In the genomic region with DNA sequence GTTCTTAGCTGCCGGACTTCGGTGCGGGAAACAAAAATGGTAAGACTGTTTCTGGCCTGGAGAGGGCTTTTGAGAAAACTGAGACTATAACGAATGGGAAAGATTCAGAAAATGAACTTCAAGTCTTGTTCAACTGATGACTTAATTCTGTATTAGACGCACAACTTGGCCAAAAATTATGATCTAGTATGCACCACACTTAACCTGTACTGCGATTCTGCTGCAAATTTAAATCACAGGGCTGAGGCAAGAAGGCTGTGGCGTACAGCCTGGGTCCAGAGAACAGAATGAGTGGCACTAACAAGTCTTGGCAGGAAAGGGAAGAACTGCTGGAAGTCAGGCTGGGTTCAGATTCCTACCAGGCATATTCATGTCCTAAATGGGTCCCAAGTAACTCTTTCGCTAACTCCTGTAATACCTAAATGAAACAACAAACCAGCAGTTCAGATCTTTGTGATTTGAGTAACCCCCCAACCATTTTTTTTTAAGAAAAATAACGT, we compare ENCODE assay signal across 10 cellular contexts. TPM values are rescaled to one million over a fixed set of nuclear protein-coding genes. Genes with fewer than 3 reads are reported as not detected.
DNase-seq lines count a peak whose midpoint lies in the region; ATAC-seq, FAIRE-seq and TF ChIP-seq lines count a peak whose summit lies in the region.
"Had no signal": no experiment of that assay in that cellular context is flagged by ENCODE, and none has a peak within 500 bp of the region (broad histone marks: within the 10 kb centered on the region; RNA-seq: fewer than 3 reads in every experiment).

No MANE protein-coding gene starts in this region.

- no peak overlapping the region for H3K4me3 ChIP-seq in astrocyte (ENCODE audit: insufficient read depth, low read depth, low read length)
- peak overlapping the region; percentile 69 for H3K4me3 ChIP-seq in iPS-18a (ENCODE audit: low read length)

- no peak for ATAC-seq in stimulated activated naive B cell treated with anti-CD40 and anti-IgM and Interleukin-4, amounts not matched to agents 10 μg/mL and 1 μg/mL and 100 μg/mL, for 72 hours (replicated peaks)

- H3K27ac ChIP-seq in astrocyte (ENCODE audit: low read depth, low read length) (no peak overlapping the region), iPS-18a (ENCODE audit: low read length) (no peak overlapping the region)

- DNase-seq in T-helper 1 cell: no peak
- no peak for DNase-seq in astrocyte (ENCODE audit: low read depth)
- no peak for DNase-seq in stimulated activated naive B cell treated with anti-CD40 and anti-IgM and Interleukin-4, amounts not matched to agents 10 μg/mL and 1 μg/mL and 100 μg/mL, for 72 hours
- DNase-seq in NCI-H2107 (lab: John Stamatoyannopoulos, UW): no peak
- no peak for DNase-seq in NCI-H526 (lab: John Stamatoyannopoulos, UW)
- no peak for DNase-seq in NCI-H446 treated with DMSO at 0.1 percent for 48 hours (lab: John Stamatoyannopoulos, UW)
- DNase-seq: 8988T, NCI-H2081 treated with DMSO at 0.1 percent for 48 hours had no signal

- peak overlapping the region; percentile 77 for H3K4me3 Mint-ChIP-seq in T-helper 1 cell treated with Interleukin-12 subunit alpha and Interleukin-12 subunit beta and Interleukin-4 antibody, amounts not matched to agents 30 μg/mL and 1 μg/mL, for 36 hours
- H3K4me3 Mint-ChIP-seq in astrocyte (ENCODE audit: unreplicated experiment): peak overlapping the region; percentile 77
- H3K4me3 Mint-ChIP-seq in stimulated activated naive B cell treated with anti-CD40 and anti-IgM and Interleukin-4, amounts not matched to agents 10 μg/mL and 1 μg/mL and 100 μg/mL, for 72 hours: peak overlapping the region; percentile 77

- H3K79me2 ChIP-seq in astrocyte (ENCODE audit: insufficient read depth, low read length): no peaks in the 10 kb centered on the region

- peaks cover 3% of the 10 kb centered on the region for H3K4me1 Mint-ChIP-seq in T-helper 1 cell treated with Interleukin-12 subunit alpha and Interleukin-12 subunit beta and Interleukin-4 antibody, amounts not matched to agents 30 μg/mL and 1 μg/mL, for 36 hours (ENCODE audit: low read depth)
- H3K4me1 Mint-ChIP-seq in astrocyte (ENCODE audit: low read depth, unreplicated experiment): no peaks in the 10 kb centered on the region
- peaks cover 5 to 28% of the 10 kb centered on the region in 2 donors for H3K4me1 Mint-ChIP-seq in stimulated activated naive B cell treated with anti-CD40 and anti-IgM and Interleukin-4, amounts not matched to agents 10 μg/mL and 1 μg/mL and 100 μg/mL, for 72 hours

- peaks cover 21% of the 10 kb centered on the region for H3K9me3 Mint-ChIP-seq in T-helper 1 cell treated with Interleukin-12 subunit alpha and Interleukin-12 subunit beta and Interleukin-4 antibody, amounts not matched to agents 30 μg/mL and 1 μg/mL, for 36 hours
- peaks cover 7% of the 10 kb centered on the region for H3K9me3 Mint-ChIP-seq in astrocyte (ENCODE audit: unreplicated experiment)
- peaks cover 16 to 20% of the 10 kb centered on the region in 2 donors for H3K9me3 Mint-ChIP-seq in stimulated activated naive B cell treated with anti-CD40 and anti-IgM and Interleukin-4, amounts not matched to agents 10 μg/mL and 1 μg/mL and 100 μg/mL, for 72 hours

- H3K9me3 ChIP-seq in astrocyte (ENCODE audit: insufficient read depth, low read depth, low read length) (no peaks in the 10 kb centered on the region), iPS-18a (ENCODE audit: control insufficient read depth, low read depth, low read length) (peaks cover 11% of the 10 kb centered on the region)

- no peak for FAIRE-seq in astrocyte (lab: Jason Lieb, UNC)

- no peaks in the 10 kb centered on the region for H3K4me1 ChIP-seq in astrocyte (ENCODE audit: insufficient read depth, low read length)
- peaks cover 15% of the 10 kb centered on the region for H3K4me1 ChIP-seq in iPS-18a (ENCODE audit: control insufficient read depth, low read depth, low read length)

- H4K20me1 ChIP-seq in astrocyte (ENCODE audit: insufficient read depth, low read length): peaks cover 4% of the 10 kb centered on the region

- peaks cover 39% of the 10 kb centered on the region for H3K27me3 ChIP-seq in astrocyte (ENCODE audit: insufficient read depth, low read length)
- H3K27me3 ChIP-seq in iPS-18a (ENCODE audit: control insufficient read depth, insufficient read depth, low read length): peaks cover 37% of the 10 kb centered on the region

- H3K4me2 ChIP-seq in astrocyte (ENCODE audit: low read length): peak overlapping the region; percentile 79

- H3K36me3 Mint-ChIP-seq in T-helper 1 cell treated with Interleukin-12 subunit alpha and Interleukin-12 subunit beta and Interleukin-4 antibody, amounts not matched to agents 30 μg/mL and 1 μg/mL, for 36 hours (ENCODE audit: low read depth): peaks cover 17% of the 10 kb centered on the region
- peaks cover 8% of the 10 kb centered on the region for H3K36me3 Mint-ChIP-seq in astrocyte (ENCODE audit: low read depth, unreplicated experiment)
- H3K36me3 Mint-ChIP-seq in stimulated activated naive B cell treated with anti-CD40 and anti-IgM and Interleukin-4, amounts not matched to agents 10 μg/mL and 1 μg/mL and 100 μg/mL, for 72 hours: peaks cover 36 to 48% of the 10 kb centered on the region in 2 donors

- TF ChIP-seq CTCF in astrocyte (IDR thresholded peaks at IDR 0.05; ENCODE audit: insufficient read depth, low read depth, low read length): no peak

- no peak overlapping the region for H2AFZ ChIP-seq in astrocyte (ENCODE audit: low read depth, low read length)

- H3K27ac Mint-ChIP-seq in T-helper 1 cell treated with Interleukin-12 subunit alpha and Interleukin-12 subunit beta and Interleukin-4 antibody, amounts not matched to agents 30 μg/mL and 1 μg/mL, for 36 hours: no peak overlapping the region
- H3K27ac Mint-ChIP-seq in astrocyte (ENCODE audit: unreplicated experiment): no peak overlapping the region
- H3K27ac Mint-ChIP-seq in stimulated activated naive B cell treated with anti-CD40 and anti-IgM and Interleukin-4, amounts not matched to agents 10 μg/mL and 1 μg/mL and 100 μg/mL, for 72 hours: no peak overlapping the region

- no peaks in the 10 kb centered on the region for H3K36me3 ChIP-seq in astrocyte (ENCODE audit: insufficient read depth, low read length)
- no peaks in the 10 kb centered on the region for H3K36me3 ChIP-seq in iPS-18a (ENCODE audit: control insufficient read depth, low read depth, low read length)

- H3K9ac ChIP-seq in astrocyte (ENCODE audit: low read length): no peak overlapping the region
- H3K9ac ChIP-seq in iPS-18a (ENCODE audit: low read length): no peak overlapping the region

- peaks cover 52% of the 10 kb centered on the region for H3K27me3 Mint-ChIP-seq in T-helper 1 cell treated with Interleukin-12 subunit alpha and Interleukin-12 subunit beta and Interleukin-4 antibody, amounts not matched to agents 30 μg/mL and 1 μg/mL, for 36 hours (ENCODE audit: low read depth)
- H3K27me3 Mint-ChIP-seq in astrocyte (ENCODE audit: low read depth, unreplicated experiment): peaks cover 41% of the 10 kb centered on the region
- H3K27me3 Mint-ChIP-seq in stimulated activated naive B cell treated with anti-CD40 and anti-IgM and Interleukin-4, amounts not matched to agents 10 μg/mL and 1 μg/mL and 100 μg/mL, for 72 hours: peaks cover 43 to 50% of the 10 kb centered on the region in 2 donors

RNA-seq across cellular contexts. Expression of gene COL23A1, which starts 0.8 kb away (rescaled TPM):
- 0.16 and 0.19 TPM in 2 replicates for total RNA-seq in astrocyte

RNA-seq across cellular contexts. Expression of gene CLK4, which starts 35.9 kb away (rescaled TPM):
- total RNA-seq in astrocyte: 15.4 and 16.5 TPM in 2 replicates
